In the genomic region with DNA sequence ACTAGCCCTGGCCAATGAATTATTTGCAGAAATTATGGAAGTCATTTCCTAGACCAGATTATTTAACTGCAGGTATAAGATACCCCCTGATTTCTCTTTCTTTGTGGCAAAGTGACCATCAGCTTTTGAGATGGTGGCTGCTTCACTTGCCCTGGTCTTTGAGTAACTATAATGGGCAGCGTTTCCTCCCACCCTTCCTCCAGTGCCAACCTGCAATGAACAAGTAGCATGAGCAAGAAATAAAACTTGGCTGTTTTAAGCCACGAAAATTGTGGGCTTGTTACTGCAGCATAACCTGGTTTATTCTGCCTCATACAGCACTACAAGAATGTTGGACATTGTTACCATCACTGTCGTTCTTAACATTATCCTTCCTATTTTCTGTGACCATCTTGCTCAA, we compare ENCODE assay signal across 22 cellular contexts.
"Had no signal": no experiment of that assay in that cellular context is flagged by ENCODE, and none has a peak within 500 bp of the region (broad histone marks: within the 10 kb centered on the region; RNA-seq: fewer than 3 reads in every experiment).

No MANE protein-coding gene starts in this region.

- ATAC-seq: gastrocnemius medialis; heart right ventricle; left cardiac atrium; left lung; left ventricle myocardium superior; lower lobe of right lung; naive thymus-derived CD4-positive, alpha-beta T cell had no signal

- H3K36me3 ChIP-seq: colonic mucosa, esophagus squamous epithelium, gastrocnemius medialis, heart right ventricle, left lung, lower lobe of right lung had no signal

- H3K4me3 ChIP-seq: colonic mucosa, esophagus squamous epithelium, gastrocnemius medialis, heart right ventricle, left lung, lower lobe of right lung had no signal

- DNase-seq: colonic mucosa; cortex of kidney; effector CD4-positive, alpha-beta T cell; effector memory CD4-positive, alpha-beta T cell; esophagus squamous epithelium; foreskin fibroblast; foreskin melanocyte; gastrocnemius medialis; glutamatergic neuron; heart right ventricle; hippocampal formation; left cardiac atrium; left lung; left ventricle myocardium superior; lower lobe of right lung; mammary epithelial cell; mesendoderm; midbrain; naive thymus-derived CD4-positive, alpha-beta T cell had no signal

- H3K27me3 ChIP-seq: colonic mucosa had no signal

- H3K4me1 ChIP-seq: colonic mucosa, esophagus squamous epithelium, gastrocnemius medialis, heart right ventricle, left lung, lower lobe of right lung had no signal

- FAIRE-seq: endothelial cell of umbilical vein, islet of Langerhans, keratinocyte had no signal

- H3K27ac ChIP-seq: colonic mucosa, esophagus squamous epithelium, gastrocnemius medialis, heart right ventricle, left lung, lower lobe of right lung had no signal

- H3K9me3 ChIP-seq: colonic mucosa, esophagus squamous epithelium, gastrocnemius medialis, heart right ventricle, left lung, lower lobe of right lung had no signal
